6 cellular contexts compared by ENCODE assay signal in the genomic region with DNA sequence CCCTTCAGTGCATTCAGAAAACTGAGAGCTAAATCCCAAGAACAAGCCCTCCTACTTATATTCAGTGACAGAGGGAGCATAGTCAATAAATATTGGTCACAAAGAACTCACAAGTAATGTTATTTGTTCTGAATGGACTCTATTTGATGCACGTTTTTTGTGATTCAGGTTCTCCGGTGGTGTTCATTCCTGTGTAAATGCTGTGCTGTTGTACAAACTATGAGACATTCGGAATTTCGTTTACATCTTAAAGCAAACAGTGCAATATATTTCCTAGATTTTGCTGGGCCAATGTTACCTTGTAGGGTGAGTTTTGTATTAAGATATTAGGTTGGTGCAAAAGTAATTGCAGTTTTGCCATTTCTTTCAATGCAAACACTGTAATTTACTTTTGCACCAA.
"Had no signal": no experiment of that assay in that cellular context is flagged by ENCODE, and none has a peak within 500 bp of the region (broad histone marks: within the 10 kb centered on the region; RNA-seq: fewer than 3 reads in every experiment).

No MANE protein-coding gene starts in this region.

- H3K27ac Mint-ChIP-seq: H9 had no signal

- H3K4me3 Mint-ChIP-seq: H9 had no signal

- DNase-seq: GOT3, H9, IMR-90, KG1 had no signal

- H3K4me3 ChIP-seq: K562 had no signal

- FAIRE-seq: HTR-8/SVneo, K562 had no signal
